9 cellular contexts compared by ENCODE assay signal in genomic region chr12:84157170-84157569, GRCh38.
"Had no signal": no experiment of that assay in that cellular context is flagged by ENCODE, and none has a peak within 500 bp of the region (broad histone marks: within the 10 kb centered on the region; RNA-seq: fewer than 3 reads in every experiment).

No MANE protein-coding gene starts in this region.

- H3K4me3 ChIP-seq: GM23338, K562 had no signal

- H3K4me2 ChIP-seq: GM23338 had no signal

- DNase-seq: H9, HCEC 1CT, HFFc6 had no signal

- FAIRE-seq: H1, H54, HepG2, K562 had no signal

- ATAC-seq: GM23338, HepG2, K562 had no signal

- H2AFZ ChIP-seq: GM23338 had no signal

- H3K27ac ChIP-seq: HL-60 had no signal
